In genomic region chr16:86490859-86491642, GRCh38 we compare ENCODE assay signal across 17 cellular contexts. TPM values are rescaled to one million over a fixed set of nuclear protein-coding genes. Genes with fewer than 3 reads are reported as not detected.
DNase-seq lines count a peak whose midpoint lies in the region; ATAC-seq and TF ChIP-seq lines count a peak whose summit lies in the region.
"Had no signal": no experiment of that assay in that cellular context is flagged by ENCODE, and none has a peak within 500 bp of the region (broad histone marks: within the 10 kb centered on the region; RNA-seq: fewer than 3 reads in every experiment).

No MANE protein-coding gene starts in this region.

- H3K4me2 ChIP-seq in trophoblast cell (ENCODE audit: low read length) (no peak overlapping the region), GM23338 (no peak overlapping the region)

- H2BK120ac ChIP-seq in trophoblast cell (ENCODE audit: insufficient read depth, low read length, poor library complexity), result no peak overlapping the region

- H3K9me3 Mint-ChIP-seq in GM23338, result no peaks in the 10 kb centered on the region
- H3K9me3 Mint-ChIP-seq: T-helper 1 cell treated with Interleukin-12 subunit alpha and Interleukin-12 subunit beta and Interleukin-4 antibody, amounts not matched to agents 30 μg/mL and 1 μg/mL, for 36 hours had no signal

- no peaks in the 10 kb centered on the region for H3K9me2 ChIP-seq in GM23338 (ENCODE audit: insufficient read depth)

- H3K27ac Mint-ChIP-seq in GM23338, result no peak overlapping the region
- H3K27ac Mint-ChIP-seq: activated CD8-positive, alpha-beta memory T cell treated with anti-CD3 and anti-CD28 coated beads, Interleukin-2, amount 10 ng/mL, durations not matched to agents 7 days and 5 days; T-helper 1 cell treated with Interleukin-12 subunit alpha and Interleukin-12 subunit beta and Interleukin-4 antibody, amounts not matched to agents 30 μg/mL and 1 μg/mL, for 36 hours had no signal

- H4K12ac ChIP-seq in trophoblast cell (ENCODE audit: low read depth, low read length), result no peak overlapping the region

- TF ChIP-seq CTCF in GM23338 (conservative IDR thresholded peaks at IDR 0.05; ENCODE audit: low read depth in 2 of 2), result no peak
- no peak for TF ChIP-seq CTCF in thyroid gland (IDR thresholded peaks at IDR 0.05)
- no peak for TF ChIP-seq CTCF in lower leg skin (IDR thresholded peaks at IDR 0.05)

- no peaks in the 10 kb centered on the region for H3K36me3 Mint-ChIP-seq in GM23338 (ENCODE audit: low read depth)
- H3K36me3 Mint-ChIP-seq: activated CD8-positive, alpha-beta memory T cell treated with anti-CD3 and anti-CD28 coated beads, Interleukin-2, amount 10 ng/mL, durations not matched to agents 7 days and 5 days had no signal

- H2AK5ac ChIP-seq in trophoblast cell (ENCODE audit: low read length), result no peak overlapping the region

- peaks cover 4% of the 10 kb centered on the region; the same call in 1 of the 2 replicates for H3F3A ChIP-seq in GM23338 (replicated peaks; ENCODE audit: low read depth)

- no peak overlapping the region for H4K91ac ChIP-seq in trophoblast cell (ENCODE audit: low read depth, low read length)

- H3K4ac ChIP-seq in trophoblast cell (ENCODE audit: low read depth, low read length), result no peak overlapping the region

- H3K4me1 ChIP-seq in trophoblast cell (ENCODE audit: control insufficient read depth in 1 of 2, insufficient read depth in 2 of 2, low read length in 2 of 2) (no peaks in the 10 kb centered on the region), GM23338 (ENCODE audit: insufficient read depth) (peaks cover 16% of the 10 kb centered on the region; the same call in 1 of the 2 replicates), thyroid gland (no peaks in the 10 kb centered on the region)

- H2AFZ ChIP-seq in trophoblast cell (ENCODE audit: insufficient read depth, low read length, poor library complexity) (no peak overlapping the region), GM23338 (no peak overlapping the region)

- DNase-seq in Ammon's horn (ENCODE audit: low spot score) (peak; percentile 25), M059J (ENCODE audit: low read depth) (peak; percentile 83), epidermal melanocyte (ENCODE audit: insufficient read length, low spot score) (peak; percentile 48), trophoblast cell (no peak), GM23338 (ENCODE audit: low spot score) (no peak), NCI-H526 treated with DMSO at 0.1 percent for 48 hours (lab: John Stamatoyannopoulos, UW) (no peak), thyroid gland (no peak), lower leg skin (ENCODE audit: low spot score in 2 of 2) (no peak)
- DNase-seq: activated CD8-positive, alpha-beta memory T cell treated with anti-CD3 and anti-CD28 coated beads, Interleukin-2, amount 10 ng/mL, durations not matched to agents 7 days and 5 days; activated gamma-delta T cell; DMS 273 treated with DMSO at 0.1 percent for 48 hours; NCI-H1930; NCI-H748 treated with DMSO at 0.1 percent for 48 hours; stimulated activated CD4-positive, alpha-beta T cell treated with anti-CD3 and anti-CD28 coated beads, Interleukin-12 subunit alpha, Interleukin-12 subunit beta, amount 100 ng/mL, for 4 hours; stimulated activated naive CD4-positive, alpha-beta T cell treated with Interleukin-2 at 50 U/mL for 16 hours had no signal

- ATAC-seq in GM23338, result no peak
- ATAC-seq: activated CD8-positive, alpha-beta memory T cell treated with anti-CD3 and anti-CD28 coated beads, Interleukin-2, amount 10 ng/mL, durations not matched to agents 7 days and 5 days; left lobe of liver had no signal

- TF ChIP-seq POLR2A in thyroid gland (IDR thresholded peaks at IDR 0.05), result no peak
- TF ChIP-seq POLR2A in lower leg skin (IDR thresholded peaks at IDR 0.05), result no peak

- no peak overlapping the region for H4K8ac ChIP-seq in trophoblast cell (ENCODE audit: low read depth, low read length)

- H2BK12ac ChIP-seq in trophoblast cell (ENCODE audit: low read length), result no peak overlapping the region

- peak overlapping the region; percentile 45 for H3K4me3 ChIP-seq in trophoblast cell (ENCODE audit: low read depth, low read length)
- H3K4me3 ChIP-seq in GM23338, result no peak overlapping the region
- H3K4me3 ChIP-seq in thyroid gland (replicated peaks in 1 of 3), result no peak overlapping the region
- no peak overlapping the region for H3K4me3 ChIP-seq in lower leg skin (ENCODE audit: low read depth, poor library complexity, severe bottlenecking)

- H3K27ac ChIP-seq in trophoblast cell (ENCODE audit: low read depth, low read length) (no peak overlapping the region), GM23338 (ENCODE audit: low read depth) (no peak overlapping the region), thyroid gland (no peak overlapping the region)

- intact Hi-C loops in thyroid gland (cut with DNase I) (no loop called here), lower leg skin (cut with DNase I; ENCODE audit: low total_unique reads) (no loop called here)

- H3K9me3 ChIP-seq in trophoblast cell (ENCODE audit: insufficient read depth, low read depth, low read length) (peaks cover 2% of the 10 kb centered on the region), thyroid gland (no peaks in the 10 kb centered on the region)

- peaks cover 68% of the 10 kb centered on the region for H3K27me3 Mint-ChIP-seq in GM23338 (ENCODE audit: insufficient read depth, low read depth, poor library complexity)

- H3K4me1 Mint-ChIP-seq in GM23338, result peaks cover 21% of the 10 kb centered on the region
- H3K4me1 Mint-ChIP-seq: activated CD8-positive, alpha-beta memory T cell treated with anti-CD3 and anti-CD28 coated beads, Interleukin-2, amount 10 ng/mL, durations not matched to agents 7 days and 5 days had no signal

- H3K27me3 ChIP-seq in trophoblast cell (ENCODE audit: insufficient read depth, low read length) (peaks cover 61% of the 10 kb centered on the region), GM23338 (ENCODE audit: insufficient read depth) (peaks cover 65% of the 10 kb centered on the region), thyroid gland (peaks cover under 1% of the 10 kb centered on the region)

- H2BK5ac ChIP-seq in trophoblast cell (ENCODE audit: low read depth, low read length, poor library complexity), result no peak overlapping the region

- H4K20me1 ChIP-seq in GM23338 (replicated peaks; ENCODE audit: insufficient read depth), result peaks cover 13% of the 10 kb centered on the region; the same call in 1 of the 2 replicates

- H3K9ac ChIP-seq in trophoblast cell (ENCODE audit: low read length), result no peak overlapping the region

- WGBS in trophoblast cell (ENCODE audit: extremely low coverage, insufficient coverage, insufficient read length), result no CpG with 5 or more reads among the region's 13 CpGs
- WGBS in thyroid gland, 2 donors, result 71% methylated on average over 13 of the region's 13 CpGs
- WGBS in lower leg skin, 2 donors, result 65 to 67% methylated on average over 13 of the region's 13 CpGs

- H3K4me3 Mint-ChIP-seq in GM23338, result no peak overlapping the region
- H3K4me3 Mint-ChIP-seq: activated CD8-positive, alpha-beta memory T cell treated with anti-CD3 and anti-CD28 coated beads, Interleukin-2, amount 10 ng/mL, durations not matched to agents 7 days and 5 days; T-helper 1 cell treated with Interleukin-12 subunit alpha and Interleukin-12 subunit beta and Interleukin-4 antibody, amounts not matched to agents 30 μg/mL and 1 μg/mL, for 36 hours had no signal

- no peak overlapping the region for H3K14ac ChIP-seq in trophoblast cell (ENCODE audit: low read length)

- H3K79me2 ChIP-seq in trophoblast cell (ENCODE audit: control insufficient read depth, insufficient read depth, low read length, poor library complexity) (no peaks in the 10 kb centered on the region), GM23338 (replicated peaks; ENCODE audit: insufficient read depth) (no peaks in the 10 kb centered on the region)

- no peak overlapping the region for H3K23ac ChIP-seq in trophoblast cell (ENCODE audit: low read length)

- no peak overlapping the region for H3K18ac ChIP-seq in trophoblast cell (ENCODE audit: low read length)

- H3K79me1 ChIP-seq in trophoblast cell (ENCODE audit: low read length), result no peaks in the 10 kb centered on the region

- H3K36me3 ChIP-seq in trophoblast cell (ENCODE audit: control insufficient read depth in 1 of 2, insufficient read depth in 2 of 2, low read length in 2 of 2), result no peaks in the 10 kb centered on the region
- no peaks in the 10 kb centered on the region for H3K36me3 ChIP-seq in GM23338 (ENCODE audit: insufficient read depth)
- no peaks in the 10 kb centered on the region for H3K36me3 ChIP-seq in thyroid gland

TF ChIP-seq in GM23338, 12 proteins besides CTCF, POLR2A, EP300 and RAD21 (continues in another document):
- no peak for TF ChIP-seq POLR2AphosphoS5 (IDR thresholded peaks at IDR 0.05; ENCODE audit: low read depth)
- TF ChIP-seq ZNF114 (CRISPR knock-in tag; IDR thresholded peaks at IDR 0.05), result no peak
- TF ChIP-seq NANOG (IDR thresholded peaks at IDR 0.05; ENCODE audit: borderline replicate concordance), result no peak
- no peak for TF ChIP-seq JUNB (IDR thresholded peaks at IDR 0.05; ENCODE audit: unreplicated experiment)

RNA-seq across cellular contexts. Expression of gene FOXF1, which starts 19.3 kb away (rescaled TPM):
- 11.1 and 21.2 TPM in 2 replicates for total RNA-seq in M059J (2014; rRNA removed; shearing (Covaris generic))
- polyA plus RNA-seq in trophoblast cell (2013), result 0.08 and 0.11 TPM in 2 replicates
- 0.10 TPM in 1 of 2 replicates, not detected in the other for total RNA-seq in GM23338 (2014; rRNA removed; shearing (Covaris generic))
- 0.15 TPM in 1 of 2 replicates, not detected in the other for polyA plus RNA-seq in GM23338 (2016; fragmentation: Nextera tagmentation; extraction: Ambion mirVana)
- 1 to 10 TPM; 1.5 to 3.7 (median 2.3) TPM for total RNA-seq in thyroid gland
- total RNA-seq in lower leg skin, result under 1 TPM in 2 of 4 donors, not detected in 2; 0.10 to 0.45 TPM
- total RNA-seq: activated CD8-positive, alpha-beta memory T cell treated with anti-CD3 and anti-CD28 coated beads, Interleukin-2, amount 10 ng/mL, durations not matched to agents 7 days and 5 days had no signal

Comparison
In these comparisons a context has a peak if more than half of its experiments do, and no peak if none do; other contexts are left out.
1. DNase-seq: peak in Ammon's horn (single experiment), M059J (single experiment) and epidermal melanocyte (single experiment); none in trophoblast cell (0 of 2), GM23338 (single experiment), NCI-H526 treated with DMSO at 0.1 percent for 48 hours (single experiment), thyroid gland (0 of 2) and lower leg skin (0 of 2).